16 cellular contexts compared by ENCODE assay signal in the genomic region with DNA sequence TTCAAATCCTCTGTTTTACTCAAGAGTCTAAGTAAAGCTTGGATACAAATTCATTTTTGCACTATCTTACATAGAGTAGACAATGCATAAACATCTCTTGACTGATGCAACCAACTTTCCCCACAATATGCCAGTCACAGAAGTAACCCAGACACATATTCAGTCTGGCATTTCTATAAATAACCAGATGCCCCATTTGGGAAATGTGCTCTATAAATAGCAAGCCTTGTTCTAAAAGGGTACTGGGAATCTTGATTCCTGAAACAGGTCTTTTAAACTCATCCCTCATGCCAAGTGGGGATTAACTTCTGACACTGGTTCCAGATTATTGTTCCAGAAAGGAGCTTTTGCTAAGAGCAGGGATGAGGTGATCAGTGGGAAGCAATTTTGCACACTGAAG.
"Had no signal": no experiment of that assay in that cellular context is flagged by ENCODE, and none has a peak within 500 bp of the region (broad histone marks: within the 10 kb centered on the region; RNA-seq: fewer than 3 reads in every experiment).

No MANE protein-coding gene starts in this region.

- H3K27ac ChIP-seq: dorsolateral prefrontal cortex, epithelial cell of prostate, foreskin keratinocyte, ovary, tibial nerve, uterus had no signal

- H3K36me3 ChIP-seq: ovary, tibial nerve, uterus had no signal

- H3K27me3 ChIP-seq: foreskin keratinocyte, ovary, tibial nerve, uterus had no signal

- H3K4me3 ChIP-seq: dorsolateral prefrontal cortex, ovary, tibial nerve, uterus had no signal

- DNase-seq: activated CD4-positive, alpha-beta T cell treated with anti-CD3 and anti-CD28 coated beads, Interleukin-2, amount 50 U/mL, for 1 hour; activated CD8-positive, alpha-beta memory T cell treated with anti-CD3 and anti-CD28 coated beads, Interleukin-2, amount 50 U/mL, for 4 hours; activated naive CD4-positive, alpha-beta T cell treated with anti-CD3 and anti-CD28 coated beads, Interleukin-2, amount 10 ng/mL, durations not matched to agents 7 days and 5 days; activated naive CD8-positive, alpha-beta T cell treated with anti-CD3 and anti-CD28 coated beads, Interleukin-2, amount 50 U/mL, for 24 hours; activated T-cell treated with anti-CD3 and anti-CD28 coated beads, Interleukin-2, amount 50 U/mL, for 4 hours; dorsolateral prefrontal cortex; foreskin keratinocyte; glutamatergic neuron; kidney; mesendoderm; natural killer cell; ovary; stimulated activated naive CD8-positive, alpha-beta T cell treated with anti-CD3 and anti-CD28 coated beads, Interleukin-15, Interleukin-2, amounts not matched to agents 100 U/mL and 50 U/mL, for 24 hours; uterus had no signal

- H3K4me1 ChIP-seq: foreskin keratinocyte, tibial nerve, uterus had no signal

- H3K9me3 ChIP-seq: ovary, tibial nerve, uterus had no signal
